ENCODE assay signal across 19 cellular contexts in the genomic region with DNA sequence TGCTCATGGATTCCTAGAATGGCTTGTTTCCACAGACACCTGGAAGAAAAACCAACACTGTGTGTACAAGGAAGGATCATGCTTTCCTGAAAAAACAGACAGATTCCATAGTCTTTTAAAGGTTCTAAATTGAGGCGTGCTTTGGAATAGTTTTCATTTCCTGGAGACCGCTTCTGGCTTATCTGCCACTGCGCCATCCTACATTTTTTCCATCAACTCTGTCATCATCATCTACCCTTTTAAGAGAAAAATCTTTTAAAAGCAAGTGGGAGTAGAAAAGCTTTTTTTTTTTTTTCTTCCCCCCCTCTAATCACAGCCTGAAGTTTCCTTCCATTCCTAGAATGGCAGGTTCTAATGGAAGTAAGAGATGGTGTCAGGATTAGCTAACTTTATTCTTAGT.
DNase-seq lines count a peak whose midpoint lies in the region; ATAC-seq, FAIRE-seq and TF ChIP-seq lines count a peak whose summit lies in the region.
"Had no signal": no experiment of that assay in that cellular context is flagged by ENCODE, and none has a peak within 500 bp of the region (broad histone marks: within the 10 kb centered on the region; RNA-seq: fewer than 3 reads in every experiment).

No MANE protein-coding gene starts in this region.

- TF ChIP-seq CTCF in VCaP (conservative IDR thresholded peaks at IDR 0.05) (no peak), endodermal cell (conservative IDR thresholded peaks at IDR 0.05) (no peak), omental fat pad (IDR thresholded peaks at IDR 0.05) (no peak), thoracic aorta (IDR thresholded peaks at IDR 0.05) (no peak), glutamatergic neuron (IDR thresholded peaks at IDR 0.05; ENCODE audit: partially characterized antibody, unreplicated experiment) (no peak)

- H3K4me1 Mint-ChIP-seq in endodermal cell = peaks cover 40% of the 10 kb centered on the region
- H3K4me1 Mint-ChIP-seq in stimulated activated naive B cell treated with anti-CD40 and anti-IgM and Interleukin-4, amounts not matched to agents 10 μg/mL and 1 μg/mL and 100 μg/mL, for 72 hours = peaks cover 0 to 2% of the 10 kb centered on the region in 2 donors
- H3K4me1 Mint-ChIP-seq in glutamatergic neuron (ENCODE audit: low read depth, unreplicated experiment) = no peaks in the 10 kb centered on the region
- H3K4me1 Mint-ChIP-seq: CD14-positive monocyte had no signal

- ATAC-seq in omental fat pad (ENCODE audit: low FRiP score) = peak; percentile 27
- ATAC-seq in thoracic aorta (ENCODE audit: insufficient number of reproducible peaks, low FRiP score, low read depth) = no peak
- no peak for ATAC-seq in stimulated activated naive B cell treated with anti-CD40 and anti-IgM and Interleukin-4, amounts not matched to agents 10 μg/mL and 1 μg/mL and 100 μg/mL, for 72 hours (replicated peaks)
- ATAC-seq: A549, GM23338 had no signal

- H3K27ac Mint-ChIP-seq in endodermal cell = peak overlapping the region; percentile 77
- no peak overlapping the region for H3K27ac Mint-ChIP-seq in stimulated activated naive B cell treated with anti-CD40 and anti-IgM and Interleukin-4, amounts not matched to agents 10 μg/mL and 1 μg/mL and 100 μg/mL, for 72 hours
- no peak overlapping the region for H3K27ac Mint-ChIP-seq in glutamatergic neuron (ENCODE audit: unreplicated experiment)
- H3K27ac Mint-ChIP-seq: CD14-positive monocyte; CD4-positive, alpha-beta memory T cell; GM23338 had no signal

- DNase-seq in endodermal cell (no peak), omental fat pad (ENCODE audit: low spot score) (no peak), thoracic aorta (ENCODE audit: low spot score) (no peak), glutamatergic neuron (no peak), erythroblast (lab: John Stamatoyannopoulos, UW) (no peak), H54 (ENCODE audit: insufficient read length, low spot score) (no peak)
- DNase-seq in stimulated activated naive B cell treated with anti-CD40 and anti-IgM and Interleukin-4, amounts not matched to agents 10 μg/mL and 1 μg/mL and 100 μg/mL, for 72 hours = no peak
- DNase-seq: AML-193; CD4-positive, alpha-beta memory T cell; DMS153; DMS79; GDM1; H7; IMR-90 had no signal

- TF ChIP-seq POLR2A in erythroblast (IDR thresholded peaks at IDR 0.05; ENCODE audit: low read length) (no peak), H54 (IDR thresholded peaks at IDR 0.05; ENCODE audit: low read depth, low read length) (no peak)

- H3K4me1 ChIP-seq in endodermal cell (ENCODE audit: control insufficient read depth, insufficient read depth, low read length) = peaks cover 18% of the 10 kb centered on the region
- H3K4me1 ChIP-seq in thoracic aorta (ENCODE audit: control insufficient read depth in 1 of 2, low read depth in 2 of 2) = peaks cover 31 to 85% of the 10 kb centered on the region in 2 donors
- H3K4me1 ChIP-seq: A549 had no signal

- H3K36me3 ChIP-seq in endodermal cell (ENCODE audit: control insufficient read depth, insufficient read depth, low read length) = no peaks in the 10 kb centered on the region
- no peaks in the 10 kb centered on the region for H3K36me3 ChIP-seq in thoracic aorta

- no peaks in the 10 kb centered on the region for H3K27me3 ChIP-seq in endodermal cell (ENCODE audit: control insufficient read depth, insufficient read depth, low read length, poor library complexity, severe bottlenecking)
- H3K27me3 ChIP-seq in thoracic aorta (replicated peaks; ENCODE audit: insufficient read depth) = no peaks in the 10 kb centered on the region

- H3K4me3 ChIP-seq in endodermal cell (ENCODE audit: low read length) (no peak overlapping the region), thoracic aorta (no peak overlapping the region)
- H3K4me3 ChIP-seq: A549, GM23338 had no signal

- no peak overlapping the region for H3K9ac ChIP-seq in endodermal cell (ENCODE audit: extremely low read depth, low read length, poor library complexity, severe bottlenecking)

- H3K27me3 Mint-ChIP-seq in endodermal cell (ENCODE audit: insufficient read depth) (no peaks in the 10 kb centered on the region), glutamatergic neuron (ENCODE audit: unreplicated experiment) (peaks cover under 1% of the 10 kb centered on the region)
- H3K27me3 Mint-ChIP-seq in stimulated activated naive B cell treated with anti-CD40 and anti-IgM and Interleukin-4, amounts not matched to agents 10 μg/mL and 1 μg/mL and 100 μg/mL, for 72 hours = peaks cover 0 to 6% of the 10 kb centered on the region in 2 donors

- no peak for FAIRE-seq in H54 (lab: Jason Lieb, UNC)
- FAIRE-seq: A549, HTR-8/SVneo had no signal

- H3K27ac ChIP-seq in VCaP (peak overlapping the region; percentile 91), endodermal cell (ENCODE audit: low read depth, low read length) (no peak overlapping the region), thoracic aorta (peak overlapping the region; percentile 45 to 55)
- H3K27ac ChIP-seq: A549 had no signal

- no peaks in the 10 kb centered on the region for H3K9me3 ChIP-seq in endodermal cell (ENCODE audit: control insufficient read depth, low read length)
- no peaks in the 10 kb centered on the region for H3K9me3 ChIP-seq in thoracic aorta
- H3K9me3 ChIP-seq: A549 had no signal

- no peak overlapping the region for H3K4me3 Mint-ChIP-seq in endodermal cell
- no peak overlapping the region for H3K4me3 Mint-ChIP-seq in stimulated activated naive B cell treated with anti-CD40 and anti-IgM and Interleukin-4, amounts not matched to agents 10 μg/mL and 1 μg/mL and 100 μg/mL, for 72 hours
- no peak overlapping the region for H3K4me3 Mint-ChIP-seq in glutamatergic neuron (ENCODE audit: unreplicated experiment)
- H3K4me3 Mint-ChIP-seq: CD14-positive monocyte; CD4-positive, alpha-beta memory T cell; GM23338 had no signal

- 97% methylated on average over 3 of the region's 3 CpGs; no CpG with 5 or more reads in 1 of the 2 experiments for WGBS in endodermal cell (ENCODE audit: insufficient coverage in 1 of 2, insufficient read length in 1 of 2), 2 experiments

- no peaks in the 10 kb centered on the region for H3K36me3 Mint-ChIP-seq in endodermal cell (ENCODE audit: low read depth)
- no peaks in the 10 kb centered on the region for H3K36me3 Mint-ChIP-seq in stimulated activated naive B cell treated with anti-CD40 and anti-IgM and Interleukin-4, amounts not matched to agents 10 μg/mL and 1 μg/mL and 100 μg/mL, for 72 hours
- H3K36me3 Mint-ChIP-seq in glutamatergic neuron (ENCODE audit: unreplicated experiment) = peaks cover 4% of the 10 kb centered on the region
- H3K36me3 Mint-ChIP-seq: CD14-positive monocyte; CD4-positive, alpha-beta memory T cell had no signal

- no peaks in the 10 kb centered on the region for H3K9me3 Mint-ChIP-seq in endodermal cell
- H3K9me3 Mint-ChIP-seq in stimulated activated naive B cell treated with anti-CD40 and anti-IgM and Interleukin-4, amounts not matched to agents 10 μg/mL and 1 μg/mL and 100 μg/mL, for 72 hours = no peaks in the 10 kb centered on the region
- H3K9me3 Mint-ChIP-seq in glutamatergic neuron (ENCODE audit: unreplicated experiment) = no peaks in the 10 kb centered on the region
- H3K9me3 Mint-ChIP-seq: CD4-positive, alpha-beta memory T cell; GM23338 had no signal
